ENCODE assay signal across 27 cellular contexts in the genomic region with DNA sequence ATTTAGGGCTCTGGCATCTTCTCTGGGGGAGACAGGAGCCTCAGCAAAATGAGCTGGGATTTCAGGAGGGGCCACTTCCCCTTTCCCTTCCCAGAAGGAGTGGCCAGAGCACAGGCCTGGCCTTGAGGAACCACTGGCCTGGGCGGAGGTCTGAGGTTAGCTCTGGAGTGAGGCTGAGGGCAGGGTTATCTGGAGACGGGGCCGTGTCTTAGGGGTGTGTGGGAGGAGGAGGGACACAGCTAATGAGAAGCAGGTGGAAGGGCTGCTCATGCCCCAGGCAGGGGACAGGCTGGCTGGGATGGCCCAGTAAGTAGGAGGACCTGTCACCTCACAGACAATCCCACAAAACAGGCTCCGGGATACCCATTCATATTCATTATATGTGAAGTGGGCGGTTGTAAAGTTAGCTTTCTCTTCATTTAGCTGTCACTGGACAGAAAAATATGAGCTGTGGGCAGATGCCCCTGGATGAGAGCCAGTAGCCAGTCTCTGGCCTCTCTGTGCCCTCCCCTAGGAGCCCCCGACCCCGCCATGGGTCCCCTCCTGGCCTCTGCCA. TPM values are rescaled to one million over a fixed set of nuclear protein-coding genes. Genes with fewer than 3 reads are reported as not detected.
DNase-seq lines count a peak whose midpoint lies in the region; ATAC-seq, FAIRE-seq and TF ChIP-seq lines count a peak whose summit lies in the region.
"Had no signal": no experiment of that assay in that cellular context is flagged by ENCODE, and none has a peak within 500 bp of the region (broad histone marks: within the 10 kb centered on the region; RNA-seq: fewer than 3 reads in every experiment).

No MANE protein-coding gene starts in this region.

- DNase-seq in cardiac muscle cell (ENCODE audit: low read depth in 1 of 2, low spot score in 1 of 2) = no peak
- DNase-seq in Right ventricle myocardium superior = no peak
- peak; percentile 34 for DNase-seq in UCSD-AML1 (lab: John Stamatoyannopoulos, UW; ENCODE audit: unreplicated experiment)
- no peak for DNase-seq in HTR-8/SVneo (ENCODE audit: insufficient read length, low spot score)
- DNase-seq: activated CD4-positive, alpha-beta T cell treated with anti-CD3 and anti-CD28 coated beads for 1 hour; activated naive CD8-positive, alpha-beta T cell treated with anti-CD3 and anti-CD28 coated beads, Interleukin-2, amount 10 ng/mL, durations not matched to agents 7 days and 5 days; erythroblast; KG1; midbrain; NCI-H2081 treated with DMSO at 0.1 percent for 48 hours; NCI-H526; SHP77 treated with DMSO at 0.1 percent for 48 hours; stimulated activated CD4-positive, alpha-beta T cell treated with anti-CD3 and anti-CD28 coated beads, Interleukin-4, amount 100 ng/mL, for 4 hours; substantia nigra had no signal

- intact Hi-C loops in Right ventricle myocardium superior (cut with DNase I) = no loop called here

- FAIRE-seq in HTR-8/SVneo (lab: Jason Lieb, UNC) = no peak
- FAIRE-seq: A549, bronchial epithelial cell, frontal cortex, GM12892 had no signal

- no peaks in the 10 kb centered on the region for H3K27me3 ChIP-seq in cardiac muscle cell
- H3K27me3 ChIP-seq: vagina had no signal

- TF ChIP-seq CTCF in cardiac muscle cell (IDR thresholded peaks at IDR 0.05; ENCODE audit: low read depth, low read length) = no peak

- H3K36me3 ChIP-seq in cardiac muscle cell = peaks cover 36% of the 10 kb centered on the region
- H3K36me3 ChIP-seq in mesodermal cell (ENCODE audit: control insufficient read depth, insufficient read depth, low read length) = peaks cover 69% of the 10 kb centered on the region

- H3K27ac ChIP-seq in cardiac muscle cell (peak overlapping the region; percentile 51), mesodermal cell (ENCODE audit: low read depth, low read length, severe bottlenecking) (peak overlapping the region; percentile 81)
- H3K27ac ChIP-seq: A549, psoas muscle, vagina had no signal

- ATAC-seq in Right ventricle myocardium superior (ENCODE audit: poor library complexity) (no peak), GM18868 (IDR thresholded peaks at IDR 0.05; ENCODE audit: unreplicated experiment) (no peak), GM19035 (IDR thresholded peaks at IDR 0.05; ENCODE audit: unreplicated experiment) (no peak)
- no peak for ATAC-seq in activated CD4-positive, CD25-positive, alpha-beta regulatory T cell treated with anti-CD3 and anti-CD28 coated beads, Interleukin-2, amount 50 U/mL, for 24 hours
- ATAC-seq: A549, psoas muscle had no signal

- H3K4me3 ChIP-seq in cardiac muscle cell (no peak overlapping the region), mesodermal cell (ENCODE audit: extremely low read depth, insufficient read depth, low read length, poor library complexity, severe bottlenecking) (no peak overlapping the region)
- H3K4me3 ChIP-seq: A549, psoas muscle, vagina had no signal

- H3K4me1 ChIP-seq in cardiac muscle cell (ENCODE audit: low read depth) (no peaks in the 10 kb centered on the region), mesodermal cell (ENCODE audit: control insufficient read depth, insufficient read depth, low read length, poor library complexity, severe bottlenecking) (peaks cover 68% of the 10 kb centered on the region)
- H3K4me1 ChIP-seq: A549, psoas muscle had no signal

- WGBS in mesodermal cell (ENCODE audit: insufficient coverage in 2 of 2), 2 experiments = 88 to 92% methylated on average over 4 to 5 of the region's 7 CpGs

- no peaks in the 10 kb centered on the region for H3K9me3 ChIP-seq in cardiac muscle cell (ENCODE audit: low read depth)
- no peaks in the 10 kb centered on the region for H3K9me3 ChIP-seq in mesodermal cell (ENCODE audit: control insufficient read depth, low read length)
- H3K9me3 ChIP-seq: A549, psoas muscle, vagina had no signal

RNA-seq across cellular contexts. Expression of a gene that starts 12.4 kb away (rescaled TPM):
- total RNA-seq in cardiac muscle cell (0.11 and 1.1 TPM in 2 replicates), Right ventricle myocardium superior (not detected)
- not detected in 2 replicates for polyA plus RNA-seq in cardiac muscle cell
- polyA plus RNA-seq in mesodermal cell (2013, experiment 1 of 2) = 1.2 TPM
- 1.8 TPM for polyA plus RNA-seq in mesodermal cell (2013, experiment 2 of 2)
- total RNA-seq: activated naive CD8-positive, alpha-beta T cell treated with anti-CD3 and anti-CD28 coated beads, Interleukin-2, amount 10 ng/mL, durations not matched to agents 7 days and 5 days; bronchial epithelial cell; psoas muscle; T-helper 2 cell treated with Interferon-gamma antibody and Interleukin-4, amounts not matched to agents 100 ng/mL and 5 ng/mL, for 36 hours; vagina had no signal
- polyA plus RNA-seq: A549, CD14-positive monocyte had no signal

RNA-seq across cellular contexts. Expression of a gene that starts 23.6 kb away (rescaled TPM):
- total RNA-seq in cardiac muscle cell (70.9 and 78.3 TPM in 2 replicates), Right ventricle myocardium superior (16.2 TPM)
- polyA plus RNA-seq in cardiac muscle cell = 40.2 and 57.8 TPM in 2 replicates
- polyA plus RNA-seq in mesodermal cell (2013, experiment 1 of 2) = 47.1 TPM
- 41.1 TPM for polyA plus RNA-seq in mesodermal cell (2013, experiment 2 of 2)

RNA-seq across cellular contexts. Expression of a gene that starts 54.2 kb away (rescaled TPM):
- 0.09 TPM in 1 of 2 replicates, not detected in the other for total RNA-seq in cardiac muscle cell
- polyA plus RNA-seq in cardiac muscle cell = not detected in 2 replicates
- total RNA-seq in Right ventricle myocardium superior = not detected
- not detected for polyA plus RNA-seq in mesodermal cell (2013, experiment 1 of 2)
- polyA plus RNA-seq in mesodermal cell (2013, experiment 2 of 2) = not detected
- total RNA-seq: activated naive CD8-positive, alpha-beta T cell treated with anti-CD3 and anti-CD28 coated beads, Interleukin-2, amount 10 ng/mL, durations not matched to agents 7 days and 5 days; bronchial epithelial cell; neural crest cell; T-helper 2 cell treated with Interferon-gamma antibody and Interleukin-4, amounts not matched to agents 100 ng/mL and 5 ng/mL, for 36 hours; vagina had no signal
- polyA plus RNA-seq: A549, CD14-positive monocyte had no signal
